Comparison of ENCODE assay signal across 17 cellular contexts in genomic region chr7:114033475-114033874, GRCh38.
DNase-seq lines count a peak whose midpoint lies in the region; ATAC-seq and TF ChIP-seq lines count a peak whose summit lies in the region.
"Had no signal": no experiment of that assay in that cellular context is flagged by ENCODE, and none has a peak within 500 bp of the region (broad histone marks: within the 10 kb centered on the region; RNA-seq: fewer than 3 reads in every experiment).

No MANE protein-coding gene starts in this region.

- no peak for ATAC-seq in central memory CD8-positive, alpha-beta T cell (replicated peaks; ENCODE audit: extremely low read depth, poor library complexity, severe bottlenecking)
- ATAC-seq in HG03354 (IDR thresholded peaks at IDR 0.05; ENCODE audit: poor library complexity, severe bottlenecking, unreplicated experiment): no peak
- ATAC-seq: A549; CD8-positive, alpha-beta T cell had no signal

- H3K4me3 Mint-ChIP-seq in central memory CD8-positive, alpha-beta T cell: no peak overlapping the region
- H3K4me3 Mint-ChIP-seq: B cell; CD4-positive, alpha-beta T cell; CD8-positive, alpha-beta T cell had no signal

- no peaks in the 10 kb centered on the region for H3K36me3 Mint-ChIP-seq in central memory CD8-positive, alpha-beta T cell (ENCODE audit: insufficient read depth)
- H3K36me3 Mint-ChIP-seq: CD8-positive, alpha-beta T cell had no signal

- H3K9me3 Mint-ChIP-seq in central memory CD8-positive, alpha-beta T cell: no peaks in the 10 kb centered on the region
- H3K9me3 Mint-ChIP-seq: CD4-positive, alpha-beta T cell; CD8-positive, alpha-beta T cell had no signal

- no peaks in the 10 kb centered on the region for H3K27me3 Mint-ChIP-seq in central memory CD8-positive, alpha-beta T cell
- H3K27me3 Mint-ChIP-seq: B cell; CD4-positive, alpha-beta T cell had no signal

- no peaks in the 10 kb centered on the region for H3K4me1 Mint-ChIP-seq in central memory CD8-positive, alpha-beta T cell
- H3K4me1 Mint-ChIP-seq: B cell had no signal

- no peaks in the 10 kb centered on the region for H3K9me3 ChIP-seq in HEK293 (ENCODE audit: control insufficient read depth, insufficient read depth, low read depth, low read length)
- H3K9me3 ChIP-seq: A549; BLaER1 treated with 17β-estradiol and CSF1 and Interleukin-3, amounts not matched to agents 10 nM and 100 nM; Caco-2 had no signal

- POLR2A ChIA-PET in HEK293 (lab: Yijun Ruan, JAX): no interaction called here

- no peak for DNase-seq in central memory CD8-positive, alpha-beta T cell (ENCODE audit: low spot score in 2 of 2)
- no peak for DNase-seq in activated CD4-positive, alpha-beta T cell treated with anti-CD3 and anti-CD28 coated beads for 48 hours
- DNase-seq in NCI-H526 (lab: John Stamatoyannopoulos, UW): no peak
- DNase-seq: 8988T; AML-193; Caco-2; Calu3; CD4-positive, alpha-beta T cell; CD8-positive, alpha-beta T cell; DMS79 treated with DMSO at 0.1 percent for 48 hours; GF-D8 had no signal

- no peak overlapping the region for H3K27ac ChIP-seq in HEK293 (ENCODE audit: extremely low read depth, low read depth, low read length)
- H3K27ac ChIP-seq: A549; BLaER1 treated with 17β-estradiol and CSF1 and Interleukin-3, amounts not matched to agents 10 nM and 100 nM; C4-2B had no signal

- peak overlapping the region; percentile 52 for H3K27ac Mint-ChIP-seq in central memory CD8-positive, alpha-beta T cell (ENCODE audit: low read depth)
- H3K27ac Mint-ChIP-seq: B cell; CD4-positive, alpha-beta T cell; CD8-positive, alpha-beta T cell had no signal

- no peak overlapping the region for H3K4me3 ChIP-seq in HEK293 (ENCODE audit: low read depth, low read length)
- H3K4me3 ChIP-seq: A549; BLaER1 treated with 17β-estradiol and CSF1 and Interleukin-3, amounts not matched to agents 10 nM and 100 nM had no signal

- H3K36me3 ChIP-seq in HEK293 (ENCODE audit: control insufficient read depth in 2 of 2, insufficient read depth in 1 of 2, low read length in 2 of 2): no peaks in the 10 kb centered on the region
- H3K36me3 ChIP-seq: BLaER1 treated with 17β-estradiol and CSF1 and Interleukin-3, amounts not matched to agents 10 nM and 100 nM had no signal

- CTCF ChIA-PET in HEK293 (lab: Yijun Ruan, JAX): interaction anchor here (0.7 kb wide), 1 partner anchor 1647 kb away, joined by 3 read pairs; no protein-coding TSS in a partner anchor

- TF ChIP-seq CTCF in HEK293 (tag by site-specific recombination; IDR thresholded peaks at IDR 0.05): no peak

- H3K4me1 ChIP-seq in HEK293 (ENCODE audit: control insufficient read depth, insufficient read depth, low read length): no peaks in the 10 kb centered on the region
- H3K4me1 ChIP-seq: A549; BLaER1 treated with 17β-estradiol and CSF1 and Interleukin-3, amounts not matched to agents 10 nM and 100 nM; Caco-2 had no signal

TF ChIP-seq in HEK293, 187 proteins besides CTCF, POLR2A, EP300 and RAD21:
- TF ChIP-seq ZNF558 (tag by site-specific recombination; IDR thresholded peaks at IDR 0.05) (peak; percentile 96), SP3 (tag by site-specific recombination; IDR thresholded peaks at IDR 0.05) (no peak), ELK4 (IDR thresholded peaks at IDR 0.05; ENCODE audit: borderline replicate concordance, low read depth, low read length) (no peak), ZNF132 (tag by site-specific recombination; IDR thresholded peaks at IDR 0.05; ENCODE audit: borderline replicate concordance) (no peak), GLI4 (tag by site-specific recombination; IDR thresholded peaks at IDR 0.05) (no peak), GLIS1 (tag by site-specific recombination; IDR thresholded peaks at IDR 0.05) (no peak)
TF ChIP-seq in HEK293: peak in this region for 1.
